In genomic region chr10:119190353-119190752, GRCh38 we compare ENCODE assay signal across 10 cellular contexts. TPM values are rescaled to one million over a fixed set of nuclear protein-coding genes. Genes with fewer than 3 reads are reported as not detected.
DNase-seq lines count a peak whose midpoint lies in the region; TF ChIP-seq lines count a peak whose summit lies in the region.
"Had no signal": no experiment of that assay in that cellular context is flagged by ENCODE, and none has a peak within 500 bp of the region (broad histone marks: within the 10 kb centered on the region; RNA-seq: fewer than 3 reads in every experiment).

No MANE protein-coding gene starts in this region.

- no peak for TF ChIP-seq CTCF in ascending aorta (IDR thresholded peaks at IDR 0.05)

- in situ Hi-C loops in KBM-7 (cut with MboI; ENCODE audit: low pct_unique_long_range_greater_than_20kb, low sequenced_read_pairs) = no loop called here

- H3K36me3 Mint-ChIP-seq in activated naive CD4-positive, alpha-beta T cell treated with anti-CD3 and anti-CD28 coated beads for 36 hours (ENCODE audit: low read depth) = no peaks in the 10 kb centered on the region

- CTCF ChIA-PET in activated naive CD4-positive, alpha-beta T cell treated with anti-CD3 and anti-CD28 coated beads for 36 hours (lab: Charles Lee) = interaction anchor here (0.5 to 3.1 kb wide), 10 partner anchors 9 to 277 kb away, joined by 3 to 27 read pairs (median 3); partner anchors contain the start of gene GRK5

- no peaks in the 10 kb centered on the region for H3K9me3 ChIP-seq in ascending aorta
- H3K9me3 ChIP-seq: gastrocnemius medialis had no signal

- no peaks in the 10 kb centered on the region for H3K27me3 ChIP-seq in ascending aorta
- H3K27me3 ChIP-seq: gastrocnemius medialis had no signal

- H3K27me3 Mint-ChIP-seq in activated naive CD4-positive, alpha-beta T cell treated with anti-CD3 and anti-CD28 coated beads for 36 hours (ENCODE audit: low read depth) = no peaks in the 10 kb centered on the region

- H3K27ac ChIP-seq in ascending aorta = no peak overlapping the region
- H3K27ac ChIP-seq: gastrocnemius medialis had no signal

- H3K36me3 ChIP-seq in ascending aorta = no peaks in the 10 kb centered on the region
- H3K36me3 ChIP-seq: gastrocnemius medialis had no signal

- H3K4me3 ChIP-seq in skeletal muscle cell (ENCODE audit: low read depth, low read length) (no peak overlapping the region), ascending aorta (no peak overlapping the region)
- H3K4me3 ChIP-seq: gastrocnemius medialis had no signal

- no peak overlapping the region for H3K4me3 Mint-ChIP-seq in activated naive CD4-positive, alpha-beta T cell treated with anti-CD3 and anti-CD28 coated beads for 36 hours

- H3K4me1 Mint-ChIP-seq in activated naive CD4-positive, alpha-beta T cell treated with anti-CD3 and anti-CD28 coated beads for 36 hours (ENCODE audit: low read depth) = peaks cover 16% of the 10 kb centered on the region

- peak; percentile 19 for DNase-seq in GOT3 (lab: John Stamatoyannopoulos, UW)
- DNase-seq in RPMI7951 (ENCODE audit: low read depth) = peak; percentile 87
- DNase-seq in fibroblast of gingiva (ENCODE audit: low read depth) = peak; percentile 88
- DNase-seq in skeletal muscle cell (ENCODE audit: low read depth) = peak; percentile 87
- DNase-seq in ascending aorta (ENCODE audit: low spot score in 2 of 2) = no peak
- DNase-seq in KBM-7 = no peak
- no peak for DNase-seq in activated naive CD4-positive, alpha-beta T cell treated with anti-CD3 and anti-CD28 coated beads for 36 hours
- DNase-seq: activated effector memory CD4-positive, alpha-beta T cell treated with anti-CD3 and anti-CD28 coated beads, Interleukin-2, amount 50 U/mL, for 16 hours; NCI-H1436 treated with DMSO at 0.1 percent for 48 hours had no signal

- no peaks in the 10 kb centered on the region for H3K4me1 ChIP-seq in ascending aorta
- H3K4me1 ChIP-seq: gastrocnemius medialis had no signal

- no peak overlapping the region for H3K27ac Mint-ChIP-seq in activated naive CD4-positive, alpha-beta T cell treated with anti-CD3 and anti-CD28 coated beads for 36 hours

- H3K9me3 Mint-ChIP-seq in activated naive CD4-positive, alpha-beta T cell treated with anti-CD3 and anti-CD28 coated beads for 36 hours = no peaks in the 10 kb centered on the region

- intact Hi-C loops in ascending aorta (cut with DNase I) = no loop called here
- intact Hi-C loops in activated naive CD4-positive, alpha-beta T cell treated with anti-CD3 and anti-CD28 coated beads for 36 hours (cut with micrococcal nuclease) = loop anchor here (10.0 kb wide), 1 partner anchor 664 kb away; no protein-coding TSS in a partner anchor

RNA-seq across cellular contexts. Expression of gene PRDX3, which starts 11.7 kb away (rescaled TPM):
- total RNA-seq in RPMI7951 (2014; rRNA removed; shearing (Covaris generic)) = 269 and 294 TPM in 2 replicates
- total RNA-seq in ascending aorta = 34.9 TPM
- 100 to 1,000 TPM; 215 to 216 TPM for total RNA-seq in activated naive CD4-positive, alpha-beta T cell treated with anti-CD3 and anti-CD28 coated beads for 36 hours

RNA-seq across cellular contexts. Expression of gene GRK5, which starts 17.0 kb away (rescaled TPM):
- total RNA-seq in RPMI7951 (2014; rRNA removed; shearing (Covaris generic)) = 2.7 and 2.9 TPM in 2 replicates
- 75.5 TPM for total RNA-seq in ascending aorta
- 10 to 100 TPM; 27.1 to 29.7 TPM for total RNA-seq in activated naive CD4-positive, alpha-beta T cell treated with anti-CD3 and anti-CD28 coated beads for 36 hours

RNA-seq across cellular contexts. Expression of gene SFXN4, which starts 24.8 kb away (rescaled TPM):
- 12.0 and 26.6 TPM in 2 replicates for total RNA-seq in RPMI7951 (2014; rRNA removed; shearing (Covaris generic))
- total RNA-seq in ascending aorta = 13.7 TPM
- 10 to 100 TPM; 46.1 to 51.7 TPM for total RNA-seq in activated naive CD4-positive, alpha-beta T cell treated with anti-CD3 and anti-CD28 coated beads for 36 hours

Comparison
In these comparisons a context has a peak if more than half of its experiments do, and no peak if none do; other contexts are left out.
1. DNase-seq: peak in GOT3 (single experiment), RPMI7951 (single experiment), fibroblast of gingiva (single experiment) and skeletal muscle cell (single experiment); none in ascending aorta (0 of 2), KBM-7 (single experiment) and activated naive CD4-positive, alpha-beta T cell treated with anti-CD3 and anti-CD28 coated beads for 36 hours (single experiment).